ENCODE assay signal across 24 cellular contexts in genomic region chr9:32707326-32707725, GRCh38.
"Had no signal": no experiment of that assay in that cellular context is flagged by ENCODE, and none has a peak within 500 bp of the region (broad histone marks: within the 10 kb centered on the region; RNA-seq: fewer than 3 reads in every experiment).

No MANE protein-coding gene starts in this region.

- H3K9me3 ChIP-seq: esophagus squamous epithelium, gastrocnemius medialis, lower lobe of right lung, ovary, right lobe of liver, tibial artery, upper lobe of left lung had no signal

- H3K27me3 ChIP-seq: esophagus squamous epithelium, gastrocnemius medialis, ovary, right lobe of liver, tibial artery, upper lobe of left lung had no signal

- H3K27ac ChIP-seq: dorsolateral prefrontal cortex, esophagus squamous epithelium, gastrocnemius medialis, lower lobe of right lung, ovary, right lobe of liver, tibial artery, upper lobe of left lung had no signal

- H3K4me3 ChIP-seq: dorsolateral prefrontal cortex, esophagus squamous epithelium, gastrocnemius medialis, lower lobe of right lung, ovary, right lobe of liver, smooth muscle cell, tibial artery, upper lobe of left lung had no signal

- ATAC-seq: gastrocnemius medialis; left ventricle myocardium superior; lower lobe of right lung; naive thymus-derived CD8-positive, alpha-beta T cell; right lobe of liver; stimulated activated naive CD8-positive, alpha-beta T cell treated with anti-CD3 and anti-CD28 coated beads, Interleukin-15, amount 100 ng/mL, for 72 hours had no signal

- DNase-seq: dorsolateral prefrontal cortex; effector CD4-positive, alpha-beta T cell; esophagus squamous epithelium; foreskin fibroblast; gastrocnemius medialis; head of caudate nucleus; left ventricle myocardium superior; lower lobe of right lung; naive thymus-derived CD8-positive, alpha-beta T cell; nephron progenitor cell; nucleus accumbens; ovary; posterior cingulate gyrus; retina; right lobe of liver; stimulated activated CD4-positive, alpha-beta T cell treated with anti-CD3 and anti-CD28 coated beads, Interleukin-12 subunit alpha, Interleukin-12 subunit beta, amount 100 ng/mL, for 4 hours; stimulated activated CD4-positive, alpha-beta T cell treated with anti-CD3 and anti-CD28 coated beads, Interleukin-1b, Interleukin-23, amount 100 ng/mL, for 48 hours; stimulated activated CD4-positive, alpha-beta T cell treated with anti-CD3 and anti-CD28 coated beads, Interleukin-4, amount 100 ng/mL, for 1 hour; stimulated activated CD8-positive, alpha-beta memory T cell treated with anti-CD3 and anti-CD28 coated beads, Interleukin-4, amount 100 ng/mL, for 48 hours; stimulated activated naive CD4-positive, alpha-beta T cell; stimulated activated naive CD8-positive, alpha-beta T cell treated with anti-CD3 and anti-CD28 coated beads, Interleukin-15, amount 100 ng/mL, for 72 hours; tibial artery had no signal

- H3K36me3 ChIP-seq: esophagus squamous epithelium, gastrocnemius medialis, lower lobe of right lung, ovary, right lobe of liver, tibial artery, upper lobe of left lung had no signal

- H3K4me1 ChIP-seq: esophagus squamous epithelium, gastrocnemius medialis, lower lobe of right lung, right lobe of liver, tibial artery, upper lobe of left lung had no signal
